ENCODE assay signal across 1 cellular context in the genomic region with DNA sequence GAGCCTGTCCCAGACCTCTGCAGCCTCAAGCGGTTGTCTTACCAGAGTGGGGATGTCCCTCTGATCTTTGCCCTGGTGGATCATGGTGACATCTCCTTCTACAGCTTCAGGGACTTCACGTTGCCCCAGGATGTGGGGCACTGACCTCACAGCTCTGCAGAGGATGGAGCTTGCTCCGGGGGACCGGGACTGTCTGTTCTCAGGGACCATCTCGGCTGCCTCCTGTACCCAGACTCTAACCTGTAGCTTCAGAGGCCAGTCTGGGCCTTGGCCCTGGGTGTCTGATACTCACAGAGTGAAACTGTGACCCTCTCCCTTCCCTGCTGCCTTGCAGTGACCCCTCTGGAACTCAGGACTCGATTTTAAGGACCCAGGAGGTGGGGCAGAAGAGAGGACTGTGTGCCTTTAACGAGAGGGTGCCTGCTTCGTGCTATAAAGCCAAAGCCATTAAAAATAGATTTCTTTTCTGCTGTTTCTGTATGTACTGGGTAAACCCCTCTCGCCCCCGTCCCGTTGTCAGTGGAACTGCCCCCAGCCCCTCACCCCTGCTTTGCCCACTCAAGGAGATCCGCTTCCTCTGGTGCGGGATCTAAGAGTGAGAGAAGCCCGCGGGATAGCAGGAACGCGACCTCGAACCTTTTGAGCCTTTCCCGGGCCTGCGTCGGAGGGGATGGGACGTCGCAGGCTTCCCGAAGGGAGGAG.
TF ChIP-seq lines count a peak whose summit lies in the region.

No MANE protein-coding gene starts in this region.

TF ChIP-seq in neural cell, 6 proteins besides CTCF, POLR2A, EP300 and RAD21 (continued from another document):
- TF ChIP-seq, protein P1, sequence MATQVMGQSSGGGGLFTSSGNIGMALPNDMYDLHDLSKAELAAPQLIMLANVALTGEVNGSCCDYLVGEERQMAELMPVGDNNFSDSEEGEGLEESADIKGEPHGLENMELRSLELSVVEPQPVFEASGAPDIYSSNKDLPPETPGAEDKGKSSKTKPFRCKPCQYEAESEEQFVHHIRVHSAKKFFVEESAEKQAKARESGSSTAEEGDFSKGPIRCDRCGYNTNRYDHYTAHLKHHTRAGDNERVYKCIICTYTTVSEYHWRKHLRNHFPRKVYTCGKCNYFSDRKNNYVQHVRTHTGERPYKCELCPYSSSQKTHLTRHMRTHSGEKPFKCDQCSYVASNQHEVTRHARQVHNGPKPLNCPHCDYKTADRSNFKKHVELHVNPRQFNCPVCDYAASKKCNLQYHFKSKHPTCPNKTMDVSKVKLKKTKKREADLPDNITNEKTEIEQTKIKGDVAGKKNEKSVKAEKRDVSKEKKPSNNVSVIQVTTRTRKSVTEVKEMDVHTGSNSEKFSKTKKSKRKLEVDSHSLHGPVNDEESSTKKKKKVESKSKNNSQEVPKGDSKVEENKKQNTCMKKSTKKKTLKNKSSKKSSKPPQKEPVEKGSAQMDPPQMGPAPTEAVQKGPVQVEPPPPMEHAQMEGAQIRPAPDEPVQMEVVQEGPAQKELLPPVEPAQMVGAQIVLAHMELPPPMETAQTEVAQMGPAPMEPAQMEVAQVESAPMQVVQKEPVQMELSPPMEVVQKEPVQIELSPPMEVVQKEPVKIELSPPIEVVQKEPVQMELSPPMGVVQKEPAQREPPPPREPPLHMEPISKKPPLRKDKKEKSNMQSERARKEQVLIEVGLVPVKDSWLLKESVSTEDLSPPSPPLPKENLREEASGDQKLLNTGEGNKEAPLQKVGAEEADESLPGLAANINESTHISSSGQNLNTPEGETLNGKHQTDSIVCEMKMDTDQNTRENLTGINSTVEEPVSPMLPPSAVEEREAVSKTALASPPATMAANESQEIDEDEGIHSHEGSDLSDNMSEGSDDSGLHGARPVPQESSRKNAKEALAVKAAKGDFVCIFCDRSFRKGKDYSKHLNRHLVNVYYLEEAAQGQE (IDR thresholded peaks at IDR 0.05; ENCODE audit: borderline replicate concordance) = no peak
- TF ChIP-seq EZH2 (IDR thresholded peaks at IDR 0.05; ENCODE audit: borderline replicate concordance, insufficient read depth, low read length, poor library complexity, severe bottlenecking) (no peak), POLR2AphosphoS5 (IDR thresholded peaks at IDR 0.05) (no peak)
